Comparison of ENCODE assay signal across 1 cellular context in the genomic region with DNA sequence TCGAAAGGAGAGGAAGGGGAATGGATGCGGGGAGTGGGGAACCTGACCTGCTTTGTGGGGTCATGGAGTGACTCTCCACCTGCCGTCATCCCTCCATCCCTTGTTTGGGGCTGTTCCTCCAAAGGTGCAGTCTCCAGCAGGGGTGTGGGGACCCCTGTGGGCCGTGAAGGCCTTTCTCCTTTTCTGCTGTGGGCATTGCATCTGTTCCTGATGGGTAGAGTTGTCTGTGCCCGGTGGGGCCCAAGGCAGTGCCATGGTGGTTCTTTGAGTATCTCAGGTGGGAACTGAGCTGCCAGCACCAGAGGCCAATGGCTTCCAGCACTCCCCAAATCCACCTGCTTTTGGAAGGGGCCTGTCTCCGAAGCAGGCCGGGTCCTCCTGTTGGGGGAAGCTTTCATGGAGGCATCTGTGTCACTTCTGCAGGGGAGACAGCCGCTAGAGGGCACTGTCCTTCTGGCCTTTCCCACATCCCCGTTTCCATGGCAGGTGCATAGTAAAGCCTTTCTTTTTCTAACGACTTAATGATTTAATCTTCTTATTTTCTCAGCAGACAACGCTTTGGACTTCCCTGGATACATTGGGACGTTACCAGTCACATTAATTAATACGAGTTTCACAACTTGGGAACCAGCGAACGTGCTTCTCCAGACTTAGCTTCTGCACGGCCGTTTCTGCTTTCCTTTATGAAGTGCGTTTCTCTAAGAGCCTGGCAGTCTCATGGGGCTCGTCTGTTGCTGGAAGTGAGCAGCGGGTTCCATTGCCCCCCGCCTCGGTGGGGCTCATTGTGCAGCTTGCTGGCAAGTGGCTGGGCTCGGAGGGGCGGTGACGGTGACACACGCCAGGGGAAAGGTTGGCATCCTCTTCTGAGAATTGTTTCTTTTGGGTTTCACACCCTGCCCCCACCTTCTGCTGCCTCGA.
A peak's percentile ranks its signal among the peaks of the same experiment; 100 is the strongest.
TF ChIP-seq lines count a peak whose summit lies in the region.

No MANE protein-coding gene starts in this region.

TF ChIP-seq in GM12878, 131 proteins besides CTCF, POLR2A, EP300 and RAD21 (continued from another document):
- TF ChIP-seq RBBP5 (conservative IDR thresholded peaks at IDR 0.05) (no peak), YY1 (IDR thresholded peaks at IDR 0.05; ENCODE audit: low read depth, low read length) (peak; percentile 77), MYB (IDR thresholded peaks at IDR 0.05; ENCODE audit: borderline replicate concordance, low read depth, low read length) (no peak), MTA3 (IDR thresholded peaks at IDR 0.05; ENCODE audit: borderline replicate concordance, low read length) (no peak), WRNIP1 (IDR thresholded peaks at IDR 0.05; ENCODE audit: borderline replicate concordance, low read depth, low read length) (no peak), STAT3 (IDR thresholded peaks at IDR 0.05; ENCODE audit: low read depth, low read length) (no peak), SMC3 (IDR thresholded peaks at IDR 0.05; ENCODE audit: borderline replicate concordance, low read length) (peak; percentile 52; the same call in 1 of the 2 replicates), ETV6 (conservative IDR thresholded peaks at IDR 0.05 in 1 of 2, IDR thresholded peaks at IDR 0.05 in 1 of 2; ENCODE audit: borderline replicate concordance in 1 of 2, low read depth in 1 of 2) (no peak)
- TF ChIP-seq, protein P1, sequence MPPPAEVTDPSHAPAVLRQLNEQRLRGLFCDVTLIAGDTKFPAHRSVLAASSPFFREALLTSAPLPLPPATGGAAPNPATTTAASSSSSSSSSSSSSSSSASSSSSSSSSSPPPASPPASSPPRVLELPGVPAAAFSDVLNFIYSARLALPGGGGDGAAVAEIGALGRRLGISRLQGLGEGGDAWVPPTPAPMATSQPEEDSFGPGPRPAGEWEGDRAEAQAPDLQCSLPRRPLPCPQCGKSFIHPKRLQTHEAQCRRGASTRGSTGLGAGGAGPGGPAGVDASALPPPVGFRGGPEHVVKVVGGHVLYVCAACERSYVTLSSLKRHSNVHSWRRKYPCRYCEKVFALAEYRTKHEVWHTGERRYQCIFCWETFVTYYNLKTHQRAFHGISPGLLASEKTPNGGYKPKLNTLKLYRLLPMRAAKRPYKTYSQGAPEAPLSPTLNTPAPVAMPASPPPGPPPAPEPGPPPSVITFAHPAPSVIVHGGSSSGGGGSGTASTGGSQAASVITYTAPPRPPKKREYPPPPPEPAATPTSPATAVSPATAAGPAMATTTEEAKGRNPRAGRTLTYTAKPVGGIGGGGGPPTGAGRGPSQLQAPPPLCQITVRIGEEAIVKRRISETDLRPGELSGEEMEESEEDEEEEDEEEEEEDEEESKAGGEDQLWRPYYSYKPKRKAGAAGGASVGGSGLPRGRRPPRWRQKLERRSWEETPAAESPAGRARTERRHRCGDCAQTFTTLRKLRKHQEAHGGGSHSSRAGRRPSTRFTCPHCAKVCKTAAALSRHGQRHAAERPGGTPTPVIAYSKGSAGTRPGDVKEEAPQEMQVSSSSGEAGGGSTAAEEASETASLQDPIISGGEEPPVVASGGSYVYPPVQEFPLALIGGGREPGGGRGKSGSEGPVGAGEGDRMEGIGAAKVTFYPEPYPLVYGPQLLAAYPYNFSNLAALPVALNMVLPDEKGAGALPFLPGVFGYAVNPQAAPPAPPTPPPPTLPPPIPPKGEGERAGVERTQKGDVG (CRISPR knock-in tag; IDR thresholded peaks at IDR 0.05): no peak
